Comparison of ENCODE assay signal across 11 cellular contexts in genomic region chr20:8151371-8151770, GRCh38. TPM values are rescaled to one million over a fixed set of nuclear protein-coding genes. Genes with fewer than 3 reads are reported as not detected.
DNase-seq lines count a peak whose midpoint lies in the region; ATAC-seq and TF ChIP-seq lines count a peak whose summit lies in the region.
"Had no signal": no experiment of that assay in that cellular context is flagged by ENCODE, and none has a peak within 500 bp of the region (broad histone marks: within the 10 kb centered on the region; RNA-seq: fewer than 3 reads in every experiment).

No MANE protein-coding gene starts in this region.

- ATAC-seq in right cardiac atrium (peak in 1 of 2 donors; percentile 53), left cardiac atrium (no peak), foreskin keratinocyte (no peak), HG02852 (IDR thresholded peaks at IDR 0.05; ENCODE audit: unreplicated experiment) (no peak)

- no peak for TF ChIP-seq POLR2A in uterus (IDR thresholded peaks at IDR 0.05)

- H3K27ac Mint-ChIP-seq in activated T-helper 2 cell treated with anti-CD3 and anti-CD28 coated beads, Interferon-gamma antibody, Interleukin-2, Interleukin-4, amounts not matched to agents 10 μg/mL and 5 μg/mL and 100 μg/mL, durations not matched to agents 14 hours and 24 hours and 36 hours, result no peak overlapping the region

- H3K4me3 ChIP-seq in right cardiac atrium (ENCODE audit: low read length) (peak overlapping the region; percentile 15), OCI-LY1 (ENCODE audit: low read depth, low read length, poor library complexity, severe bottlenecking) (no peak overlapping the region), fibroblast of the aortic adventitia (ENCODE audit: low read depth, low read length) (no peak overlapping the region), uterus (no peak overlapping the region)

- WGBS in right cardiac atrium, result 39% methylated on average over 5 of the region's 5 CpGs

- H3K79me2 ChIP-seq in OCI-LY1 (ENCODE audit: insufficient read depth, low read length), result no peaks in the 10 kb centered on the region

- no peaks in the 10 kb centered on the region for H3F3A ChIP-seq in OCI-LY1 (ENCODE audit: insufficient read depth, low read length)

- H3K9me2 ChIP-seq in OCI-LY1 (ENCODE audit: low read depth, low read length), result no peaks in the 10 kb centered on the region

- no peak overlapping the region for H3K4me2 ChIP-seq in OCI-LY1 (ENCODE audit: low read length)

- no peaks in the 10 kb centered on the region for H4K20me1 ChIP-seq in OCI-LY1 (ENCODE audit: insufficient read depth, low read length)

- H3K36me3 Mint-ChIP-seq in activated T-helper 2 cell treated with anti-CD3 and anti-CD28 coated beads, Interferon-gamma antibody, Interleukin-2, Interleukin-4, amounts not matched to agents 10 μg/mL and 5 μg/mL and 100 μg/mL, durations not matched to agents 14 hours and 24 hours and 36 hours (ENCODE audit: low read depth), result no peaks in the 10 kb centered on the region

- TF ChIP-seq CTCF in OCI-LY1 (IDR thresholded peaks at IDR 0.05; ENCODE audit: low read length) (no peak), fibroblast of the aortic adventitia (IDR thresholded peaks at IDR 0.05; ENCODE audit: insufficient read depth, low read length) (no peak), uterus (IDR thresholded peaks at IDR 0.05) (no peak), foreskin keratinocyte (conservative IDR thresholded peaks at IDR 0.05) (no peak)

- H3K4me1 ChIP-seq in right cardiac atrium (ENCODE audit: control insufficient read depth, insufficient read depth, low read length) (peaks cover 13% of the 10 kb centered on the region), OCI-LY1 (ENCODE audit: insufficient read depth, low read length, severe bottlenecking) (peaks cover 14% of the 10 kb centered on the region), uterus (peaks cover 4 to 5% of the 10 kb centered on the region in 2 donors), foreskin keratinocyte (no peaks in the 10 kb centered on the region)

- no peak overlapping the region for H3K4me3 Mint-ChIP-seq in activated T-helper 2 cell treated with anti-CD3 and anti-CD28 coated beads, Interferon-gamma antibody, Interleukin-2, Interleukin-4, amounts not matched to agents 10 μg/mL and 5 μg/mL and 100 μg/mL, durations not matched to agents 14 hours and 24 hours and 36 hours (ENCODE audit: low read depth)

- H3K27me3 ChIP-seq in right cardiac atrium (ENCODE audit: control insufficient read depth, insufficient read depth), result no peaks in the 10 kb centered on the region
- no peaks in the 10 kb centered on the region for H3K27me3 ChIP-seq in OCI-LY1 (ENCODE audit: insufficient read depth, low read length)
- no peaks in the 10 kb centered on the region for H3K27me3 ChIP-seq in uterus
- no peaks in the 10 kb centered on the region for H3K27me3 ChIP-seq in foreskin keratinocyte

- no peak for DNase-seq in right cardiac atrium
- DNase-seq in left cardiac atrium, result no peak
- peak; percentile 25 for DNase-seq in fibroblast of the aortic adventitia (ENCODE audit: low read depth)
- DNase-seq in uterus, result no peak
- DNase-seq in activated T-helper 2 cell treated with anti-CD3 and anti-CD28 coated beads, Interferon-gamma antibody, Interleukin-2, Interleukin-4, amounts not matched to agents 10 μg/mL and 5 μg/mL and 100 μg/mL, durations not matched to agents 14 hours and 24 hours and 36 hours (ENCODE audit: low spot score), result no peak
- no peak for DNase-seq in foreskin keratinocyte
- DNase-seq: activated CD8-positive, alpha-beta memory T cell treated with anti-CD3 and anti-CD28 coated beads, Interleukin-2, amount 50 U/mL, for 48 hours; NCI-H446 treated with DMSO at 0.1 percent for 48 hours; stimulated activated CD4-positive, alpha-beta T cell treated with anti-CD3 and anti-CD28 coated beads, Interleukin-4, amount 100 ng/mL, for 24 hours had no signal

- intact Hi-C loops in right cardiac atrium (cut with DNase I), result loop anchor here in 1 of 4 donors (10.0 kb wide), 1 partner anchor 93 kb away; no protein-coding TSS in a partner anchor
- intact Hi-C loops in left cardiac atrium (cut with DNase I), result no loop called here
- intact Hi-C loops in uterus (cut with DNase I; ENCODE audit: low total_unique reads), result no loop called here
- intact Hi-C loops in activated T-helper 2 cell treated with anti-CD3 and anti-CD28 coated beads, Interferon-gamma antibody, Interleukin-2, Interleukin-4, amounts not matched to agents 10 μg/mL and 5 μg/mL and 100 μg/mL, durations not matched to agents 14 hours and 24 hours and 36 hours (cut with micrococcal nuclease), result no loop called here

- no peak overlapping the region for H3K9ac ChIP-seq in OCI-LY1 (ENCODE audit: low read length)

- H3K27me3 Mint-ChIP-seq in activated T-helper 2 cell treated with anti-CD3 and anti-CD28 coated beads, Interferon-gamma antibody, Interleukin-2, Interleukin-4, amounts not matched to agents 10 μg/mL and 5 μg/mL and 100 μg/mL, durations not matched to agents 14 hours and 24 hours and 36 hours (ENCODE audit: low read depth), result peaks cover 12% of the 10 kb centered on the region

- H3K36me3 ChIP-seq in OCI-LY1 (ENCODE audit: insufficient read depth, low read length), result no peaks in the 10 kb centered on the region
- H3K36me3 ChIP-seq in uterus, result no peaks in the 10 kb centered on the region

- no peaks in the 10 kb centered on the region for H3K9me3 ChIP-seq in right cardiac atrium (ENCODE audit: control insufficient read depth, low read length)
- no peaks in the 10 kb centered on the region for H3K9me3 ChIP-seq in OCI-LY1 (ENCODE audit: low read length)
- H3K9me3 ChIP-seq in uterus, result no peaks in the 10 kb centered on the region

- no peaks in the 10 kb centered on the region for H3K9me3 Mint-ChIP-seq in activated T-helper 2 cell treated with anti-CD3 and anti-CD28 coated beads, Interferon-gamma antibody, Interleukin-2, Interleukin-4, amounts not matched to agents 10 μg/mL and 5 μg/mL and 100 μg/mL, durations not matched to agents 14 hours and 24 hours and 36 hours

- H2AFZ ChIP-seq in OCI-LY1 (ENCODE audit: low read length), result 0 out of 2 replicates have a peak overlapping the region, but pooled peaks have one; percentile 71

- H3K4me1 Mint-ChIP-seq in activated T-helper 2 cell treated with anti-CD3 and anti-CD28 coated beads, Interferon-gamma antibody, Interleukin-2, Interleukin-4, amounts not matched to agents 10 μg/mL and 5 μg/mL and 100 μg/mL, durations not matched to agents 14 hours and 24 hours and 36 hours (ENCODE audit: low read depth), result peaks cover 18% of the 10 kb centered on the region

- H3K27ac ChIP-seq in right cardiac atrium (ENCODE audit: low read length), result peak overlapping the region; percentile 83
- no peak overlapping the region for H3K27ac ChIP-seq in OCI-LY1 (ENCODE audit: low read depth, low read length, poor library complexity, severe bottlenecking)
- H3K27ac ChIP-seq in uterus, result peak overlapping the region; percentile 39 to 56
- H3K27ac ChIP-seq in foreskin keratinocyte, result no peak overlapping the region

RNA-seq across cellular contexts. Expression of gene PLCB1, which starts 19.3 kb away (rescaled TPM):
- 10 to 100 TPM; 11.4 to 20.3 (median 14.1) TPM for total RNA-seq in right cardiac atrium
- 7.6 TPM for polyA plus RNA-seq in right cardiac atrium
- 10 to 100 TPM; 25.9 to 27.1 TPM for total RNA-seq in left cardiac atrium
- 39.2 and 46.5 TPM in 2 replicates for total RNA-seq in fibroblast of the aortic adventitia (ENCODE audit: low replicate concordance)
- 100 to 1,000 TPM in 1 of 4 donors, 10 to 100 TPM in 3; 13.5 to 110 (median 30.4) TPM for total RNA-seq in uterus
- 2.6 TPM in 2 replicates for total RNA-seq in activated T-helper 2 cell treated with anti-CD3 and anti-CD28 coated beads, Interferon-gamma antibody, Interleukin-2, Interleukin-4, amounts not matched to agents 10 μg/mL and 5 μg/mL and 100 μg/mL, durations not matched to agents 14 hours and 24 hours and 36 hours
- total RNA-seq in foreskin keratinocyte, result 0.14 and 0.41 TPM in 2 replicates
- 0.08 TPM in 1 of 2 replicates, not detected in the other for polyA plus RNA-seq in foreskin keratinocyte

Comparison
In these comparisons a context has a peak if more than half of its experiments do, and no peak if none do; other contexts are left out.
1. H3K27ac ChIP-seq: peak in right cardiac atrium (single experiment) and uterus (2 of 2); none in OCI-LY1 (single experiment) and foreskin keratinocyte (single experiment).